Comparison of ENCODE assay signal across 7 cellular contexts in the genomic region with DNA sequence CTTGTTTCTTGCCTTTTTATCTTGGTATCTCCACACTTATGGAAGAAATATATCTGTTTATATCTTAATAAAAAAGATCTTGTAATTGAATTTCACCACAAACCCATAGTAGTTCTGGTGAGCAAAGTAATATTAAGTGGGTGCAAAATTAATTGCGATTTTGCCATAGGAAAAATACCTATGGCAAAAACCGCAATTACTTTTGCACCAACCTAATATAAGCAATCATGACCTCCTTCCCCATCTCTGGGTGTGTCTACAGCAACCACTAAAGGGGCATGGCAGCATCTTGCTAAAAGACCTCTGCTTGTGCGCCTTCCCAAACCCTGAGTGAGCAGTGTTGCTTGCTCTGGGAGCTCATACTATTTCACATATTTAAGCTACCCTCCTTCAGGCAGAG.
"Had no signal": no experiment of that assay in that cellular context is flagged by ENCODE, and none has a peak within 500 bp of the region (broad histone marks: within the 10 kb centered on the region; RNA-seq: fewer than 3 reads in every experiment).

No MANE protein-coding gene starts in this region.

- H3K4me3 Mint-ChIP-seq: IgD-negative memory B cell had no signal

- H3K36me3 Mint-ChIP-seq: IgD-negative memory B cell had no signal

- ATAC-seq: HCT116 had no signal

- H3K27ac Mint-ChIP-seq: IgD-negative memory B cell had no signal

- H3K27ac ChIP-seq: GM23248 had no signal

- H3K27me3 Mint-ChIP-seq: IgD-negative memory B cell had no signal

- H3K4me1 ChIP-seq: HAP-1 had no signal

- H2AFZ ChIP-seq: GM23248 had no signal

- H3K36me3 ChIP-seq: HAP-1 had no signal

- H3K4me3 ChIP-seq: GM23248, HAP-1 had no signal

- H3K9me3 ChIP-seq: HAP-1 had no signal

- H3K9me3 Mint-ChIP-seq: IgD-negative memory B cell had no signal

- H3K4me1 Mint-ChIP-seq: IgD-negative memory B cell had no signal

- DNase-seq: GM23248, GOT3, H7, KBM-7 had no signal

- H3K9ac ChIP-seq: GM23248 had no signal
